Comparison of ENCODE assay signal across 21 cellular contexts in genomic region chr13:43180036-43180660, GRCh38.
"Had no signal": no experiment of that assay in that cellular context is flagged by ENCODE, and none has a peak within 500 bp of the region (broad histone marks: within the 10 kb centered on the region; RNA-seq: fewer than 3 reads in every experiment).

No MANE protein-coding gene starts in this region.

- H3K9me3 ChIP-seq: SJSA1 had no signal

- H3K27ac ChIP-seq: HL-60, SJSA1, SK-N-MC had no signal

- DNase-seq: KBM-7, NCI-H1092 treated with DMSO at 0.1 percent for 48 hours, NCI-H1436, NCI-H187, NCI-H2029, NCI-H2081 treated with DMSO at 0.1 percent for 48 hours, NCI-H2171, NCI-H226, NCI-H446, NCI-H510A, NCI-H524 treated with DMSO at 0.1 percent for 48 hours, NCI-H69, NCI-H774, Right ventricle myocardium superior, RPMI8226, SIG-M5 had no signal

- H3K4me3 ChIP-seq: SJSA1, SK-N-MC had no signal

- H3K4me1 ChIP-seq: SJSA1 had no signal

- H3K27me3 ChIP-seq: SJSA1 had no signal

- H3K36me3 ChIP-seq: SJSA1 had no signal

- FAIRE-seq: HTR-8/SVneo, RCC 7860 had no signal
